8 cellular contexts compared by ENCODE assay signal in the genomic region with DNA sequence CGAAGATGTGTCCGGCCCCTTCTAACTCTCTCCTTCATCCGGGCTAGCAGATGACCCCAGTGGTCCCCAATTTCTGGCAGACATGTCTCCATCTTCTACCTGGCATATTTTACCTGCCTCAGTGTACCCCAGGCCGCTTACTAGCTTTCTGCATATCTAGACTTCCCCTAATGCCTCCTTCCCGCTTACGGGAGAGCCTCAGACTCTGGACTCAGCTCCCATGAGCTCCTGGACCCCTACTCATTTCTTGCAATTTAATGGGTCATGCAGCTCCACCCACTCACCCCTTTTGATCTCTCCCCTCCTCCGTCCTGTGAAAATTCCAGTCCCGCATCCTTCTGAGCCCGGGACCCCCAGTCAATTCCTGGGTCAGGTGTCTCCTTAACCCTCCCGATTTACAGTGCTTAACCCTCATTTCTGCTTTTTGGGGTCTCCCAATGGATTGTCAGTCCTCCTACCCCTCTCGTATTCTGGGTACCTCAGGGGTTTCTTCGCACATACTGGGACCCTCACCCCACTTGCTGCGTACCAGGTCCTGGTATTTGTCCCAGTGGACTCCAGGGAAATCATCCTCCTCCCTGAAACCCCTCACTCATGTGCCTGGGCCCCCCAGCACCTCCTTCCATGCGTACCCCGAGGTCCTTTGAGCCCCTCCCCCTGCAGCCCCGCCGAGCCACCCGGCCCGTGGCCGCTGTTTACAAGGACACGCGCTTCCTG. TPM values are rescaled to one million over a fixed set of nuclear protein-coding genes. Genes with fewer than 3 reads are reported as not detected.
A peak's percentile ranks its signal among the peaks of the same experiment; 100 is the strongest.
DNase-seq lines count a peak whose midpoint lies in the region; ATAC-seq and TF ChIP-seq lines count a peak whose summit lies in the region.

No MANE protein-coding gene starts in this region.

- TF ChIP-seq CTCF in adrenal gland (IDR thresholded peaks at IDR 0.05) (no peak), right lobe of liver (IDR thresholded peaks at IDR 0.05) (no peak), tibial artery (IDR thresholded peaks at IDR 0.05) (no peak)

- H3K27me3 ChIP-seq in adrenal gland (no peaks in the 10 kb centered on the region), right lobe of liver (no peaks in the 10 kb centered on the region), tibial artery (no peaks in the 10 kb centered on the region)

- ATAC-seq in activated T-cell treated with anti-CD3 and anti-CD28 coated beads, Interleukin-2, amount 50 U/mL, for 4 hours = no peak
- ATAC-seq in right lobe of liver (no peak), GM19328 (IDR thresholded peaks at IDR 0.05; ENCODE audit: unreplicated experiment) (no peak), HG03108 (IDR thresholded peaks at IDR 0.05; ENCODE audit: unreplicated experiment) (no peak)

- H3K4me3 ChIP-seq in adrenal gland = peak overlapping the region in 3 of 4 donors; percentile 16 to 77 (median 74)
- H3K4me3 ChIP-seq in right lobe of liver = peak overlapping the region; percentile 48 to 90 (median 81)
- peak overlapping the region; percentile 86 to 96 for H3K4me3 ChIP-seq in tibial artery

- TF ChIP-seq POLR2A in adrenal gland (IDR thresholded peaks at IDR 0.05) (no peak), right lobe of liver (IDR thresholded peaks at IDR 0.05) (no peak)

- peaks cover 43% of the 10 kb centered on the region for H3K4me1 Mint-ChIP-seq in activated T-cell treated with anti-CD3 and anti-CD28 coated beads, Interleukin-2, amount 50 U/mL, for 4 hours (ENCODE audit: low read depth)

- peaks cover 25 to 52% of the 10 kb centered on the region in 2 donors for H3K4me1 ChIP-seq in adrenal gland (replicated peaks in 1 of 2)
- peaks cover 0 to 34% (median 17%) of the 10 kb centered on the region in 4 donors for H3K4me1 ChIP-seq in right lobe of liver
- peaks cover 0 to 58% (median 48%) of the 10 kb centered on the region in 4 donors for H3K4me1 ChIP-seq in tibial artery

- H3K4me3 Mint-ChIP-seq in activated T-cell treated with anti-CD3 and anti-CD28 coated beads, Interleukin-2, amount 50 U/mL, for 4 hours = peak overlapping the region; percentile 97

- intact Hi-C loops in adrenal gland (cut with DNase I) = no loop called here
- intact Hi-C loops in right lobe of liver (cut with DNase I) = no loop called here
- intact Hi-C loops in tibial artery (cut with DNase I; ENCODE audit: low total_unique reads) = loop anchor here (10.0 kb wide), 1 partner anchor 1054 kb away; no protein-coding TSS in a partner anchor

- peaks cover 5% of the 10 kb centered on the region for H3K36me3 Mint-ChIP-seq in activated T-cell treated with anti-CD3 and anti-CD28 coated beads, Interleukin-2, amount 50 U/mL, for 4 hours (ENCODE audit: insufficient read depth)

- WGBS in adrenal gland, 4 donors = 2 to 4% (median 3%) methylated on average over 13 to 22 of the region's 22 CpGs
- WGBS in right lobe of liver (ENCODE audit: insufficient coverage, low coverage, low lambda C conversion rate, missing lambda C conversion rate) = under 1% methylated on average over 12 of the region's 22 CpGs

- no peaks in the 10 kb centered on the region for H3K9me3 Mint-ChIP-seq in activated T-cell treated with anti-CD3 and anti-CD28 coated beads, Interleukin-2, amount 50 U/mL, for 4 hours

- H3K9me3 ChIP-seq in adrenal gland (replicated peaks in 1 of 3) = no peaks in the 10 kb centered on the region
- no peaks in the 10 kb centered on the region for H3K9me3 ChIP-seq in right lobe of liver
- H3K9me3 ChIP-seq in tibial artery = no peaks in the 10 kb centered on the region

- no peaks in the 10 kb centered on the region for H3K27me3 Mint-ChIP-seq in activated T-cell treated with anti-CD3 and anti-CD28 coated beads, Interleukin-2, amount 50 U/mL, for 4 hours (ENCODE audit: low read depth)

- H3K27ac ChIP-seq in adrenal gland = peak overlapping the region; percentile 97 to 100 (median 99)
- peak overlapping the region; percentile 96 to 100 (median 99) for H3K27ac ChIP-seq in right lobe of liver
- peak overlapping the region; percentile 98 to 99 for H3K27ac ChIP-seq in tibial artery

- H3K36me3 ChIP-seq in adrenal gland (replicated peaks in 1 of 2) (no peaks in the 10 kb centered on the region), right lobe of liver (no peaks in the 10 kb centered on the region), tibial artery (peaks cover 0 to 13% (median 9%) of the 10 kb centered on the region in 3 donors)

- DNase-seq in activated T-cell treated with anti-CD3 and anti-CD28 coated beads, Interleukin-2, amount 50 U/mL, for 4 hours = no peak
- DNase-seq in activated T-cell treated with anti-CD3 and anti-CD28 coated beads for 4 hours (no peak), adrenal gland (peak in 1 of 7 donors; percentile 59), right lobe of liver (peak in 1 of 3 donors; percentile 53), tibial artery (no peak), NCI-H187 (lab: John Stamatoyannopoulos, UW) (no peak)

RNA-seq across cellular contexts. Expression of a gene that starts 0.5 kb away (rescaled TPM):
- 100 to 1,000 TPM; 261 to 295 (median 287) TPM for total RNA-seq in activated T-cell treated with anti-CD3 and anti-CD28 coated beads, Interleukin-2, amount 50 U/mL, for 4 hours
- total RNA-seq in adrenal gland (100 to 1,000 TPM; 194 to 594 (median 354) TPM), right lobe of liver (100 to 1,000 TPM in 2 of 6 experiments, 10 to 100 TPM in 4; 10.2 to 378 (median 66.0) TPM)
- 100 to 1,000 TPM in 2 of 3 donors, 1 to 10 TPM in 1; 4.2 to 291 (median 104) TPM for polyA plus RNA-seq in adrenal gland

RNA-seq across cellular contexts. Expression of a gene that starts 10.8 kb away (rescaled TPM):
- total RNA-seq in activated T-cell treated with anti-CD3 and anti-CD28 coated beads, Interleukin-2, amount 50 U/mL, for 4 hours = 100 to 1,000 TPM; 185 to 224 (median 211) TPM
- total RNA-seq in adrenal gland (1,000 to 10,000 TPM in 2 of 8 donors, 100 to 1,000 TPM in 6; 597 to 1,131 (median 835) TPM), right lobe of liver (100 to 1,000 TPM; 164 to 466 (median 202) TPM)
- polyA plus RNA-seq in adrenal gland = 100 to 1,000 TPM; 146 to 957 (median 364) TPM

RNA-seq across cellular contexts. Expression of a gene that starts 11.1 kb away (rescaled TPM):
- 10 to 100 TPM; 10.3 to 18.8 (median 12.6) TPM for total RNA-seq in activated T-cell treated with anti-CD3 and anti-CD28 coated beads, Interleukin-2, amount 50 U/mL, for 4 hours
- total RNA-seq in adrenal gland (1 to 10 TPM in 4 of 8 donors, not detected in 4; 1.8 to 5.2 (median 4.3) TPM), right lobe of liver (1 to 10 TPM in 3 of 6 experiments, under 1 TPM in 2, not detected in 1; 0.62 to 2.0 (median 1.2) TPM)
- 1 to 10 TPM; 3.5 to 5.6 (median 4.4) TPM for polyA plus RNA-seq in adrenal gland

RNA-seq across cellular contexts. Expression of a gene that starts 15.4 kb away (rescaled TPM):
- 1 to 10 TPM; 5.9 to 8.4 (median 6.0) TPM for total RNA-seq in activated T-cell treated with anti-CD3 and anti-CD28 coated beads, Interleukin-2, amount 50 U/mL, for 4 hours
- total RNA-seq in adrenal gland = 10 to 100 TPM; 10.2 to 38.3 (median 29.1) TPM
- 10 to 100 TPM in 2 of 3 donors, 1 to 10 TPM in 1; 6.3 to 99.7 (median 69.3) TPM for polyA plus RNA-seq in adrenal gland
- total RNA-seq in right lobe of liver = 10 to 100 TPM; 16.6 to 34.5 (median 17.6) TPM

RNA-seq across cellular contexts. Expression of a gene that starts 15.6 kb away (rescaled TPM):
- total RNA-seq in activated T-cell treated with anti-CD3 and anti-CD28 coated beads, Interleukin-2, amount 50 U/mL, for 4 hours = 10 to 100 TPM; 32.3 to 42.7 (median 39.1) TPM
- 1 to 10 TPM; 2.8 to 8.6 (median 6.2) TPM for total RNA-seq in adrenal gland
- 1 to 10 TPM; 1.8 to 4.3 (median 3.4) TPM for polyA plus RNA-seq in adrenal gland
- 1 to 10 TPM; 2.1 to 7.1 (median 3.7) TPM for total RNA-seq in right lobe of liver
